ENCODE assay signal across 7 cellular contexts in the genomic region with DNA sequence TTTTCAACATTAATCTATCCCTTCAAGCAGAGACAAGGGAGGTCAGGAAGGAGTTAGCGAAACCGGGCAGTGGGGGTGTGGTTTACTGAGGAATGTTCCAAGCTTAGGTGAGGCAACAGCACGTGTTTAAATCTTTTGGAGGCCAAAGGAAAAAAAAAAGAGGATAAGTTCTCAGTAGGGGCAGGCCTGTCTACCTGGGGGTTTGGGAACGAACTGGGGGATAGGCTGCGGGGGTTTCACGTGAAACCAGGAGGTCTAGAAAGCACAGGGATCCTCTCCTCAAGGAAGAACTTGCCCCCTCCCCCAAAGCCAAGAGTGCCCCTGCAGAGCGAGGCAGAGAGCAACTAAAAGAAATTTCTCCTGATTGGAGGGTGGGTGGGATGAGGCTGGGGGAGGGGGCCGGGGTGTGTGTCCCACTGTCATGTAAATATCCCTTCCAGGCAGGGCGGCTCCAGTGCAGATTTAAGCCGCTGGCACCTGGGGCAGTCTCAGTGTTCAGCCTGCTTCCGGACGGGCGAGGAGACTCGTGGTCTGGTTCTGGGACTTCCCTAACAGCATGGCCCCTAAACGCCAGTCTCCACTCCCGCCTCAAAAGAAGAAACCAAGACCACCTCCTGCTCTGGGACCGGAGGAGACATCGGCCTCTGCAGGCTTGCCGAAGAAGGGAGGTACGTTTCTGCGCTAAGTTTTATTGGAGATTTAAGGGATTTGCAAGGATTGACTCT. TPM values are rescaled to one million over a fixed set of nuclear protein-coding genes. Genes with fewer than 3 reads are reported as not detected.
DNase-seq lines count a peak whose midpoint lies in the region; ATAC-seq and TF ChIP-seq lines count a peak whose summit lies in the region.

No MANE protein-coding gene starts in this region.

- DNase-seq in GM10266 (ENCODE audit: extremely low spot score), result peak; percentile 45
- DNase-seq in HT-29 (ENCODE audit: low spot score), result peak; percentile 72
- peak; percentile 86 for DNase-seq in WERI-Rb-1
- peak; percentile 76 for DNase-seq in fibroblast of gingiva (ENCODE audit: low read depth)
- DNase-seq in HPDE6-E6E7 (ENCODE audit: extremely low spot score), result no peak

- H3K27ac ChIP-seq in WERI-Rb-1, result peak overlapping the region; percentile 92

- no peak for ATAC-seq in GM18858 (IDR thresholded peaks at IDR 0.05; ENCODE audit: unreplicated experiment)

- H3K4me3 Mint-ChIP-seq in nephron, result peak overlapping the region; percentile 92 to 98 (median 96)

- H3K27me3 Mint-ChIP-seq in nephron (ENCODE audit: low read depth), result no peaks in the 10 kb centered on the region

- no peaks in the 10 kb centered on the region for H3K36me3 Mint-ChIP-seq in nephron (ENCODE audit: low read depth)

- peak overlapping the region; percentile 97 to 98 (median 98) for H3K27ac Mint-ChIP-seq in nephron

- H3K4me3 ChIP-seq in WERI-Rb-1 (ENCODE audit: low read depth, low read length), result peak overlapping the region; percentile 67

- H3K36me3 ChIP-seq in WERI-Rb-1, result 0 out of 2 replicates have a peak, but pooled peaks cover 3% of the 10 kb centered on the region

- no peaks in the 10 kb centered on the region for H3K9me3 ChIP-seq in WERI-Rb-1 (ENCODE audit: severe bottlenecking)

- no peaks in the 10 kb centered on the region for H3K27me3 ChIP-seq in WERI-Rb-1 (ENCODE audit: insufficient read depth, low read depth, severe bottlenecking)

- TF ChIP-seq CTCF in GM10266 (IDR thresholded peaks at IDR 0.05; ENCODE audit: control insufficient read depth, insufficient read depth, low read depth, missing control alignments) (no peak), WERI-Rb-1 (IDR thresholded peaks at IDR 0.05; ENCODE audit: low read depth, low read length) (no peak), nephron (IDR thresholded peaks at IDR 0.05; ENCODE audit: unreplicated experiment in 3 of 3) (no peak)

- no peaks in the 10 kb centered on the region for H3K9me3 Mint-ChIP-seq in nephron

- H3K4me1 Mint-ChIP-seq in nephron, result peaks cover 39% of the 10 kb centered on the region

RNA-seq across cellular contexts. Expression of a gene that starts 5.5 kb away (rescaled TPM):
- 403 and 420 TPM in 2 replicates for total RNA-seq in HT-29 (2014; rRNA removed; shearing (Covaris generic))

RNA-seq across cellular contexts. Expression of a gene that starts 18.8 kb away (rescaled TPM):
- 17.9 and 18.7 TPM in 2 replicates for total RNA-seq in HT-29 (2014; rRNA removed; shearing (Covaris generic))

RNA-seq across cellular contexts. Expression of a gene that starts 26.9 kb away (rescaled TPM):
- total RNA-seq in HT-29 (2014; rRNA removed; shearing (Covaris generic)), result 437 and 467 TPM in 2 replicates

RNA-seq across cellular contexts. Expression of a gene that starts 40.4 kb away (rescaled TPM):
- total RNA-seq in HT-29 (2014; rRNA removed; shearing (Covaris generic)), result 160 and 195 TPM in 2 replicates
